Comparison of ENCODE assay signal across 27 cellular contexts in the genomic region with DNA sequence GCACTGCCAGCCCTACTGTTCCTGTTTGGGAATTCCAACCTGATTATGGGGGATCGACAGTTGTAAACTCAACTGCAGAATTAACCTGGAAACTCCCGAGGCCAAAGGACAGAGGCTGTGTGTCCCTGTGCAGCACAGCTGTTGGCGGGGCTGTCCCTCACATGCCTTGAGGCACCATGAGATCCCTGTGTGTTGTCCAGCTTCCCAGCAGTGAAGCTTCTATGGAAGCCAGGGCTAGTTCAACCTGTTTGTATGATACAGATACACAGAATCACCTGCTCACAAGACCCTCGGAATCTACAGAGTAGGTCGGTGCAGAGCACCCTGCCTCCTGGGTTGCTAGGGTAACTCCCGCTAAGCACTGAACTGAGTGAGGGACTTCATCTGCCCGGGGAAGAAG.
"Had no signal": no experiment of that assay in that cellular context is flagged by ENCODE, and none has a peak within 500 bp of the region (broad histone marks: within the 10 kb centered on the region; RNA-seq: fewer than 3 reads in every experiment).

No MANE protein-coding gene starts in this region.

- H3K9me3 Mint-ChIP-seq: activated B cell treated with CpG ODN at 0.5 μM for 24 hours; activated naive CD4-positive, alpha-beta T cell treated with anti-CD3 and anti-CD28 coated beads, Interleukin-2, amount 50 U/mL, for 72 hours; activated T-helper 2 cell treated with anti-CD3 and anti-CD28 coated beads, Interferon-gamma antibody, Interleukin-2, Interleukin-4, amounts not matched to agents 10 μg/mL and 5 μg/mL and 100 μg/mL, durations not matched to agents 14 hours and 24 hours and 36 hours; central memory CD8-positive, alpha-beta T cell; nephron; stimulated activated memory B cell treated with anti-CD40 and anti-IgM and Interleukin-4, amounts not matched to agents 10 μg/mL and 1 μg/mL and 100 μg/mL, for 72 hours; stimulated activated naive CD8-positive, alpha-beta T cell treated with anti-CD3 and anti-CD28 coated beads, Interleukin-15, amount 100 ng/mL, for 72 hours had no signal

- H3K36me3 ChIP-seq: prostate gland had no signal

- H3K27ac ChIP-seq: epithelial cell of prostate, esophagus squamous epithelium, heart right ventricle, left lung, neutrophil, prostate gland, thyroid gland, upper lobe of right lung had no signal

- H3K27ac Mint-ChIP-seq: activated B cell treated with CpG ODN at 0.5 μM for 24 hours; activated CD8-positive, alpha-beta memory T cell treated with anti-CD3 and anti-CD28 coated beads, Interleukin-2, amount 10 ng/mL, durations not matched to agents 7 days and 5 days; activated CD8-positive, alpha-beta T cell treated with anti-CD3 and anti-CD28 coated beads, Interleukin-2, amount 10 ng/mL, durations not matched to agents 7 days and 5 days; activated T-helper 2 cell treated with anti-CD3 and anti-CD28 coated beads, Interferon-gamma antibody, Interleukin-2, Interleukin-4, amounts not matched to agents 10 μg/mL and 5 μg/mL and 100 μg/mL, durations not matched to agents 14 hours and 24 hours and 36 hours; nephron; stimulated activated memory B cell treated with anti-CD40 and anti-IgM and Interleukin-4, amounts not matched to agents 10 μg/mL and 1 μg/mL and 100 μg/mL, for 72 hours; stimulated activated naive CD8-positive, alpha-beta T cell treated with anti-CD3 and anti-CD28 coated beads, Interleukin-15, amount 100 ng/mL, for 72 hours; T-helper 17 cell had no signal

- H3K9me3 ChIP-seq: esophagus squamous epithelium, heart right ventricle, left lung, neutrophil, prostate gland, thyroid gland, upper lobe of right lung had no signal

- H3K27me3 ChIP-seq: esophagus squamous epithelium, heart right ventricle, left lung, neutrophil, thyroid gland, upper lobe of right lung had no signal

- DNase-seq: activated B cell treated with CpG ODN at 0.5 μM for 24 hours; activated CD4-positive, alpha-beta T cell treated with anti-CD3 and anti-CD28 coated beads, Interleukin-2, amount 50 U/mL, for 1 hour; activated CD8-positive, alpha-beta memory T cell treated with anti-CD3 and anti-CD28 coated beads, Interleukin-2, amount 10 ng/mL, durations not matched to agents 7 days and 5 days; activated CD8-positive, alpha-beta T cell treated with anti-CD3 and anti-CD28 coated beads, Interleukin-2, amount 10 ng/mL, durations not matched to agents 7 days and 5 days; activated T-cell treated with anti-CD3 and anti-CD28 coated beads, Interleukin-2, amount 50 U/mL, for 48 hours; dermis blood vessel endothelial cell; effector CD4-positive, alpha-beta T cell; esophagus squamous epithelium; foreskin melanocyte; heart right ventricle; left lung; retina; small intestine; stimulated activated CD4-positive, alpha-beta T cell treated with anti-CD3 and anti-CD28 coated beads, Interleukin-4, amount 100 ng/mL, for 24 hours; stimulated activated naive CD8-positive, alpha-beta T cell treated with anti-CD3 and anti-CD28 coated beads, Interleukin-15, amount 100 ng/mL, for 72 hours; T-helper 17 cell; thyroid gland; upper lobe of right lung had no signal

- H3K27me3 Mint-ChIP-seq: activated B cell treated with CpG ODN at 0.5 μM for 24 hours; activated CD8-positive, alpha-beta memory T cell treated with anti-CD3 and anti-CD28 coated beads, Interleukin-2, amount 10 ng/mL, durations not matched to agents 7 days and 5 days; central memory CD8-positive, alpha-beta T cell; stimulated activated memory B cell treated with anti-CD40 and anti-IgM and Interleukin-4, amounts not matched to agents 10 μg/mL and 1 μg/mL and 100 μg/mL, for 72 hours; stimulated activated naive CD8-positive, alpha-beta T cell treated with anti-CD3 and anti-CD28 coated beads, Interleukin-15, amount 100 ng/mL, for 72 hours; T-helper 17 cell had no signal

- H3K4me3 ChIP-seq: esophagus squamous epithelium, heart right ventricle, left lung, lung, prostate gland, thyroid gland, upper lobe of right lung had no signal

- H3K4me1 ChIP-seq: esophagus squamous epithelium, left lung, upper lobe of right lung had no signal

- H3K4me3 Mint-ChIP-seq: activated B cell treated with CpG ODN at 0.5 μM for 24 hours; activated CD8-positive, alpha-beta memory T cell treated with anti-CD3 and anti-CD28 coated beads, Interleukin-2, amount 10 ng/mL, durations not matched to agents 7 days and 5 days; activated CD8-positive, alpha-beta T cell treated with anti-CD3 and anti-CD28 coated beads, Interleukin-2, amount 10 ng/mL, durations not matched to agents 7 days and 5 days; central memory CD8-positive, alpha-beta T cell; nephron; stimulated activated memory B cell treated with anti-CD40 and anti-IgM and Interleukin-4, amounts not matched to agents 10 μg/mL and 1 μg/mL and 100 μg/mL, for 72 hours; stimulated activated naive CD8-positive, alpha-beta T cell treated with anti-CD3 and anti-CD28 coated beads, Interleukin-15, amount 100 ng/mL, for 72 hours; T-helper 17 cell had no signal

- H3K4me1 Mint-ChIP-seq: activated B cell treated with CpG ODN at 0.5 μM for 24 hours; activated CD8-positive, alpha-beta memory T cell treated with anti-CD3 and anti-CD28 coated beads, Interleukin-2, amount 10 ng/mL, durations not matched to agents 7 days and 5 days; central memory CD8-positive, alpha-beta T cell; stimulated activated naive CD8-positive, alpha-beta T cell treated with anti-CD3 and anti-CD28 coated beads, Interleukin-15, amount 100 ng/mL, for 72 hours had no signal
